Comparison of ENCODE assay signal across 29 cellular contexts in genomic region chr1:43469932-43470331, GRCh38.
"Had no signal": no experiment of that assay in that cellular context is flagged by ENCODE, and none has a peak within 500 bp of the region (broad histone marks: within the 10 kb centered on the region; RNA-seq: fewer than 3 reads in every experiment).

No MANE protein-coding gene starts in this region.

- H3K36me3 Mint-ChIP-seq: mesothelial cell of epicardium; naive B cell; naive thymus-derived CD8-positive, alpha-beta T cell had no signal

- H3K9me3 Mint-ChIP-seq: effector memory CD8-positive, alpha-beta T cell; endodermal cell; mesothelial cell of epicardium; naive B cell; naive thymus-derived CD8-positive, alpha-beta T cell had no signal

- H3K36me3 ChIP-seq: colonic mucosa, esophagus squamous epithelium, gastrocnemius medialis, heart right ventricle, left lung, lower lobe of right lung had no signal

- ATAC-seq: effector memory CD8-positive, alpha-beta T cell; esophagus mucosa; gastrocnemius medialis; left lung; left ventricle myocardium superior; lower lobe of right lung; mucosa of descending colon; naive thymus-derived CD8-positive, alpha-beta T cell had no signal

- H3K4me1 Mint-ChIP-seq: naive B cell had no signal

- FAIRE-seq: endometrium, islet of Langerhans, keratinocyte had no signal

- H3K27ac ChIP-seq: colonic mucosa, epithelial cell of prostate, esophagus squamous epithelium, gastrocnemius medialis, heart right ventricle, left lung, lower lobe of right lung had no signal

- H3K4me1 ChIP-seq: colonic mucosa, esophagus squamous epithelium, gastrocnemius medialis, left lung, lower lobe of right lung had no signal

- DNase-seq: colonic mucosa; dermis blood vessel endothelial cell; dorsolateral prefrontal cortex; effector CD8-positive, alpha-beta T cell; effector memory CD8-positive, alpha-beta T cell; endodermal cell; erythroblast; esophagus squamous epithelium; foreskin fibroblast; foreskin melanocyte; gastrocnemius medialis; glutamatergic neuron; head of caudate nucleus; heart right ventricle; hippocampal formation; left cardiac atrium; left lung; left ventricle myocardium superior; lower lobe of right lung; mesenchymal stem cell; mucosa of descending colon; naive B cell; naive thymus-derived CD8-positive, alpha-beta T cell had no signal

- H3K27me3 ChIP-seq: colonic mucosa, dorsolateral prefrontal cortex, esophagus squamous epithelium, gastrocnemius medialis, heart right ventricle, left lung had no signal

- H3K4me3 Mint-ChIP-seq: effector memory CD8-positive, alpha-beta T cell; endodermal cell; mesothelial cell of epicardium; naive B cell; naive thymus-derived CD8-positive, alpha-beta T cell had no signal

- H3K27ac Mint-ChIP-seq: effector memory CD8-positive, alpha-beta T cell; endodermal cell; mesothelial cell of epicardium; naive B cell; naive thymus-derived CD8-positive, alpha-beta T cell had no signal

- H3K9me3 ChIP-seq: colonic mucosa, esophagus squamous epithelium, gastrocnemius medialis, heart right ventricle, left lung, lower lobe of right lung, mucosa of descending colon had no signal

- H3K4me3 ChIP-seq: colonic mucosa, dorsolateral prefrontal cortex, esophagus squamous epithelium, gastrocnemius medialis, heart right ventricle, left lung, lower lobe of right lung, mucosa of descending colon had no signal
